Comparison of ENCODE assay signal across 18 cellular contexts in the genomic region with DNA sequence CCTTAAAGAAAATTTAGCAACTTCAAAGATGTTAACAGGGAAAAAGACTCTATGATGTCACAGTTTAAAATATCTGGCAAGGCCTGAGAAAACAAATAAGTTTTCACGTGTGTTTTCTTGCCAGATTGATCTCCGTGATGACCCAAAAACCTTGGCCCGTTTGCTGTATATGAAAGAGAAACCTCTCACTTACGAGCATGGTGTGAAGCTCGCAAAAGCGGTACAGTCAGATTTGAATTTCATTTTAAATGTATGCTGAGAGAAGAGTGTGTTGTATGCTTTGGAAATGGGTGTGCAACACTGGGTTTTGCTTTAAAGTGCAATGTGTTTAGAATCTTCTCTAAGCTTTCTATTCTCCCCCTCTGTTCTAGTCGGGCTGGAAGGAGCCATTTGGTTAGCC. TPM values are rescaled to one million over a fixed set of nuclear protein-coding genes. Genes with fewer than 3 reads are reported as not detected.
A peak's percentile ranks its signal among the peaks of the same experiment; 100 is the strongest.
DNase-seq lines count a peak whose midpoint lies in the region; ATAC-seq and TF ChIP-seq lines count a peak whose summit lies in the region.
"Had no signal": no experiment of that assay in that cellular context is flagged by ENCODE, and none has a peak within 500 bp of the region (broad histone marks: within the 10 kb centered on the region; RNA-seq: fewer than 3 reads in every experiment).

No MANE protein-coding gene starts in this region.

- H3K27ac Mint-ChIP-seq in activated T-helper 17 cell treated with anti-CD3 and anti-CD28 coated beads, Interleukin-2, amount 50 U/mL, for 72 hours = no peak overlapping the region

- peak overlapping the region; percentile 50 for H3K4me2 ChIP-seq in smooth muscle cell

- H3F3A ChIP-seq in smooth muscle cell (ENCODE audit: low read depth) = peaks cover 17% of the 10 kb centered on the region

- peak; percentile 7 to 10 for DNase-seq in activated CD4-positive, alpha-beta T cell treated with anti-CD3 and anti-CD28 coated beads, Interleukin-2, amount 50 U/mL, for 48 hours
- no peak for DNase-seq in activated CD4-positive, alpha-beta T cell treated with anti-CD3 and anti-CD28 coated beads for 48 hours
- DNase-seq in smooth muscle cell (lab: John Stamatoyannopoulos, UW; ENCODE audit: unreplicated experiment) = no peak
- DNase-seq in activated naive CD4-positive, alpha-beta T cell treated with anti-CD3 and anti-CD28 coated beads, Interleukin-2, amount 50 U/mL, for 16 hours = no peak
- DNase-seq in DMS79 treated with DMSO at 0.1 percent for 48 hours (lab: John Stamatoyannopoulos, UW) = no peak
- DNase-seq in GM10248 (ENCODE audit: extremely low spot score) = no peak
- DNase-seq: activated CD4-positive, alpha-beta T cell treated with anti-CD3 and anti-CD28 coated beads for 1 hour; activated effector memory CD4-positive, alpha-beta T cell treated with Interleukin-2 at 50 U/mL for 16 hours; body of pancreas; DMS153; effector memory CD4-positive, alpha-beta T cell; heart left ventricle; NCI-H2107; trophoblast cell had no signal

- no peaks in the 10 kb centered on the region for H3K9me3 Mint-ChIP-seq in activated T-helper 17 cell treated with anti-CD3 and anti-CD28 coated beads, Interleukin-2, amount 50 U/mL, for 72 hours

- no peaks in the 10 kb centered on the region for H3K4me1 Mint-ChIP-seq in activated T-helper 17 cell treated with anti-CD3 and anti-CD28 coated beads, Interleukin-2, amount 50 U/mL, for 72 hours

- peak; percentile 82 for ATAC-seq in GM21526 (IDR thresholded peaks at IDR 0.05; ENCODE audit: low FRiP score, unreplicated experiment)
- peak; percentile 89 for ATAC-seq in activated T-helper 17 cell treated with anti-CD3 and anti-CD28 coated beads, Interleukin-2, amount 50 U/mL, for 72 hours (replicated peaks)
- ATAC-seq: body of pancreas, left lobe of liver had no signal

- no peak overlapping the region for H3K27ac ChIP-seq in smooth muscle cell (ENCODE audit: low read depth)
- H3K27ac ChIP-seq: body of pancreas had no signal

- no peaks in the 10 kb centered on the region for H3K36me3 ChIP-seq in smooth muscle cell (ENCODE audit: low read depth)

- no peak overlapping the region for H3K4me3 ChIP-seq in smooth muscle cell
- H3K4me3 ChIP-seq: body of pancreas had no signal

- H2AFZ ChIP-seq in smooth muscle cell (ENCODE audit: low read depth) = peak overlapping the region; percentile 47

- TF ChIP-seq CTCF in smooth muscle cell (IDR thresholded peaks at IDR 0.05; ENCODE audit: borderline replicate concordance, insufficient read depth, poor library complexity, severe bottlenecking) (no peak), GM10248 (IDR thresholded peaks at IDR 0.05; ENCODE audit: control extremely low read depth, extremely low read depth, low read depth, missing control alignments) (no peak)

- 37% methylated on average over 7 of the region's 7 CpGs for WGBS in smooth muscle cell (ENCODE audit: low lambda C conversion rate)

- no peaks in the 10 kb centered on the region for H3K79me2 ChIP-seq in smooth muscle cell (ENCODE audit: low read depth)

- H3K9me3 ChIP-seq in smooth muscle cell (replicated peaks; ENCODE audit: low read depth) = no peaks in the 10 kb centered on the region
- H3K9me3 ChIP-seq: body of pancreas, heart left ventricle had no signal

- no peaks in the 10 kb centered on the region for H3K27me3 ChIP-seq in smooth muscle cell (ENCODE audit: low read depth)
- H3K27me3 ChIP-seq: body of pancreas, heart left ventricle had no signal

- H3K9ac ChIP-seq in smooth muscle cell (ENCODE audit: low read depth) = no peak overlapping the region

- no peaks in the 10 kb centered on the region for H3K36me3 Mint-ChIP-seq in activated T-helper 17 cell treated with anti-CD3 and anti-CD28 coated beads, Interleukin-2, amount 50 U/mL, for 72 hours (ENCODE audit: low read depth)

- CTCF ChIA-PET in GM10248 (lab: Yijun Ruan, JAX) = interaction anchor here (0.9 to 2.8 kb wide), 3 partner anchors 11 to 1104 kb away, joined by 3 to 19 read pairs (median 3); no protein-coding TSS in a partner anchor

- H3K4me3 Mint-ChIP-seq in activated T-helper 17 cell treated with anti-CD3 and anti-CD28 coated beads, Interleukin-2, amount 50 U/mL, for 72 hours = no peak overlapping the region

- no peaks in the 10 kb centered on the region for H4K20me1 ChIP-seq in smooth muscle cell (ENCODE audit: low read depth)

- H3K27me3 Mint-ChIP-seq in activated T-helper 17 cell treated with anti-CD3 and anti-CD28 coated beads, Interleukin-2, amount 50 U/mL, for 72 hours = no peaks in the 10 kb centered on the region

- peaks cover 8% of the 10 kb centered on the region for H3K4me1 ChIP-seq in smooth muscle cell (ENCODE audit: low read depth)

- POLR2A ChIA-PET in GM10248 (lab: Yijun Ruan, JAX) = no interaction called here

RNA-seq across cellular contexts. Expression of gene GPHB5, which starts 35.7 kb away (rescaled TPM):
- total RNA-seq in activated T-helper 17 cell treated with anti-CD3 and anti-CD28 coated beads, Interleukin-2, amount 50 U/mL, for 72 hours = not detected
- total RNA-seq in smooth muscle cell = not detected in 2 replicates
- not detected in 2 replicates for polyA plus RNA-seq in smooth muscle cell
- total RNA-seq: A673, body of pancreas, heart left ventricle, left lobe of liver had no signal
- polyA plus RNA-seq: heart left ventricle had no signal

Comparison
In these comparisons a context has a peak if more than half of its experiments do, and no peak if none do; other contexts are left out.
1. DNase-seq: peak in activated CD4-positive, alpha-beta T cell treated with anti-CD3 and anti-CD28 coated beads, Interleukin-2, amount 50 U/mL, for 48 hours (2 of 2); none in activated CD4-positive, alpha-beta T cell treated with anti-CD3 and anti-CD28 coated beads for 48 hours (single experiment), smooth muscle cell (single experiment), activated naive CD4-positive, alpha-beta T cell treated with anti-CD3 and anti-CD28 coated beads, Interleukin-2, amount 50 U/mL, for 16 hours (single experiment), DMS79 treated with DMSO at 0.1 percent for 48 hours (single experiment) and GM10248 (single experiment).